Comparison of ENCODE assay signal across 11 cellular contexts in genomic region chr12:12240671-12241345, GRCh38. TPM values are rescaled to one million over a fixed set of nuclear protein-coding genes. Genes with fewer than 3 reads are reported as not detected.
DNase-seq lines count a peak whose midpoint lies in the region; ATAC-seq and TF ChIP-seq lines count a peak whose summit lies in the region.
"Had no signal": no experiment of that assay in that cellular context is flagged by ENCODE, and none has a peak within 500 bp of the region (broad histone marks: within the 10 kb centered on the region; RNA-seq: fewer than 3 reads in every experiment).

No MANE protein-coding gene starts in this region.

- H3K4me1 Mint-ChIP-seq in chondrocyte (ENCODE audit: low read depth) = peaks cover 47% of the 10 kb centered on the region
- H3K4me1 Mint-ChIP-seq in activated naive CD8-positive, alpha-beta T cell treated with anti-CD3 and anti-CD28 coated beads, Interleukin-2, amount 50 U/mL, for 24 hours = no peaks in the 10 kb centered on the region

- H3K4me3 ChIP-seq in cardiac muscle cell = no peak overlapping the region
- no peak overlapping the region for H3K4me3 ChIP-seq in right atrium auricular region
- H3K4me3 ChIP-seq in left lung = no peak overlapping the region
- no peak overlapping the region for H3K4me3 ChIP-seq in tibial nerve

- H3K4me1 ChIP-seq in cardiac muscle cell (ENCODE audit: low read depth) (no peaks in the 10 kb centered on the region), right atrium auricular region (peaks cover 0 to 8% of the 10 kb centered on the region in 2 donors), left lung (no peaks in the 10 kb centered on the region), tibial nerve (peaks cover 0 to 43% (median 2%) of the 10 kb centered on the region in 4 donors)

- H3K36me3 ChIP-seq in cardiac muscle cell (no peaks in the 10 kb centered on the region), right atrium auricular region (no peaks in the 10 kb centered on the region), left lung (no peaks in the 10 kb centered on the region), tibial nerve (peaks cover 0 to 11% (median 0%) of the 10 kb centered on the region in 3 donors)

- peak in 1 of 2 donors; percentile 79 for TF ChIP-seq EP300 in tibial nerve (IDR thresholded peaks at IDR 0.05)

- H3K9me3 ChIP-seq in cardiac muscle cell (ENCODE audit: low read depth) = no peaks in the 10 kb centered on the region
- no peaks in the 10 kb centered on the region for H3K9me3 ChIP-seq in right atrium auricular region
- H3K9me3 ChIP-seq in left lung = peaks cover 0 to under 1% of the 10 kb centered on the region in 2 donors
- peaks cover 0 to 6% (median 3%) of the 10 kb centered on the region in 4 donors for H3K9me3 ChIP-seq in tibial nerve

- H3K36me3 Mint-ChIP-seq in chondrocyte (ENCODE audit: low read depth) = peaks cover 4% of the 10 kb centered on the region
- H3K36me3 Mint-ChIP-seq in activated naive CD8-positive, alpha-beta T cell treated with anti-CD3 and anti-CD28 coated beads, Interleukin-2, amount 50 U/mL, for 24 hours (ENCODE audit: low read depth) = peaks cover 2% of the 10 kb centered on the region

- peak overlapping the region; percentile 44 for H3K4me3 Mint-ChIP-seq in chondrocyte (ENCODE audit: unreplicated experiment)
- H3K4me3 Mint-ChIP-seq in activated naive CD8-positive, alpha-beta T cell treated with anti-CD3 and anti-CD28 coated beads, Interleukin-2, amount 50 U/mL, for 24 hours = no peak overlapping the region

- DNase-seq in cardiac muscle cell (ENCODE audit: low read depth in 1 of 2, low spot score in 1 of 2) (peak; percentile 2 to 57), right atrium auricular region (ENCODE audit: low spot score) (no peak), chondrocyte (ENCODE audit: low spot score) (no peak), left lung (no peak), tibial nerve (ENCODE audit: low spot score in 2 of 2) (no peak), GDM1 (lab: John Stamatoyannopoulos, UW) (no peak)
- DNase-seq in activated naive CD8-positive, alpha-beta T cell treated with anti-CD3 and anti-CD28 coated beads, Interleukin-2, amount 50 U/mL, for 24 hours = no peak
- DNase-seq: activated CD4-positive, alpha-beta T cell treated with anti-CD3 and anti-CD28 coated beads for 48 hours; activated gamma-delta T cell; NCI-H187 treated with DMSO at 0.1 percent for 48 hours had no signal

- peak; percentile 18 for ATAC-seq in left lung
- ATAC-seq in activated naive CD8-positive, alpha-beta T cell treated with anti-CD3 and anti-CD28 coated beads, Interleukin-2, amount 50 U/mL, for 24 hours = no peak
- ATAC-seq in GM21381 (IDR thresholded peaks at IDR 0.05; ENCODE audit: unreplicated experiment) = no peak

- H3K9me3 Mint-ChIP-seq in chondrocyte (ENCODE audit: low read depth) = no peaks in the 10 kb centered on the region
- no peaks in the 10 kb centered on the region for H3K9me3 Mint-ChIP-seq in activated naive CD8-positive, alpha-beta T cell treated with anti-CD3 and anti-CD28 coated beads, Interleukin-2, amount 50 U/mL, for 24 hours

- TF ChIP-seq POLR2A in tibial nerve (IDR thresholded peaks at IDR 0.05) = no peak

- H3K27me3 ChIP-seq in cardiac muscle cell = no peaks in the 10 kb centered on the region
- no peaks in the 10 kb centered on the region for H3K27me3 ChIP-seq in right atrium auricular region
- no peaks in the 10 kb centered on the region for H3K27me3 ChIP-seq in left lung
- H3K27me3 ChIP-seq in tibial nerve = no peaks in the 10 kb centered on the region

- no peak for TF ChIP-seq CTCF in cardiac muscle cell (IDR thresholded peaks at IDR 0.05; ENCODE audit: low read depth, low read length)
- no peak for TF ChIP-seq CTCF in right atrium auricular region (IDR thresholded peaks at IDR 0.05)
- TF ChIP-seq CTCF in chondrocyte (IDR thresholded peaks at IDR 0.05) = no peak
- TF ChIP-seq CTCF in left lung (IDR thresholded peaks at IDR 0.05) = no peak
- TF ChIP-seq CTCF in tibial nerve (IDR thresholded peaks at IDR 0.05) = no peak

- no peak overlapping the region for H3K27ac ChIP-seq in cardiac muscle cell
- peak overlapping the region in 1 of 2 donors; percentile 3 for H3K27ac ChIP-seq in right atrium auricular region
- H3K27ac ChIP-seq in left lung = no peak overlapping the region
- peak overlapping the region in 3 of 4 donors; percentile 51 to 84 (median 75) for H3K27ac ChIP-seq in tibial nerve

- H3K27me3 Mint-ChIP-seq in chondrocyte (ENCODE audit: low read depth) = no peaks in the 10 kb centered on the region
- peaks cover 4% of the 10 kb centered on the region for H3K27me3 Mint-ChIP-seq in activated naive CD8-positive, alpha-beta T cell treated with anti-CD3 and anti-CD28 coated beads, Interleukin-2, amount 50 U/mL, for 24 hours

- 24 to 27% methylated on average over 5 of the region's 5 CpGs for WGBS in tibial nerve, 2 donors

- intact Hi-C loops in left lung (cut with DNase I) = no loop called here

- peak overlapping the region; percentile 83 for H3K27ac Mint-ChIP-seq in chondrocyte (ENCODE audit: unreplicated experiment)
- H3K27ac Mint-ChIP-seq in activated naive CD8-positive, alpha-beta T cell treated with anti-CD3 and anti-CD28 coated beads, Interleukin-2, amount 50 U/mL, for 24 hours = no peak overlapping the region

RNA-seq across cellular contexts. Expression of gene LRP6, which starts 26.0 kb away (rescaled TPM):
- total RNA-seq in cardiac muscle cell = 24.4 and 25.4 TPM in 2 replicates
- polyA plus RNA-seq in cardiac muscle cell = 18.1 and 22.0 TPM in 2 replicates
- total RNA-seq in right atrium auricular region = 10 to 100 TPM; 16.5 to 21.3 TPM
- total RNA-seq in chondrocyte = 39.0 to 41.4 TPM (median 40.2 TPM) in 3 replicates
- total RNA-seq in left lung = 10 to 100 TPM; 44.5 to 47.1 TPM
- total RNA-seq in tibial nerve = 10 to 100 TPM; 30.6 to 64.5 (median 44.9) TPM

Comparison
In these comparisons a context has a peak if more than half of its experiments do, and no peak if none do; other contexts are left out.
1. DNase-seq: peak in cardiac muscle cell (2 of 2); none in right atrium auricular region (single experiment), chondrocyte (single experiment), left lung (0 of 2), tibial nerve (0 of 2), activated naive CD8-positive, alpha-beta T cell treated with anti-CD3 and anti-CD28 coated beads, Interleukin-2, amount 50 U/mL, for 24 hours (single experiment) and GDM1 (single experiment).
2. H3K27ac ChIP-seq: peak in tibial nerve (3 of 4); none in cardiac muscle cell (single experiment) and left lung (0 of 2).